In genomic region chr2:33900610-33901009, GRCh38 we compare ENCODE assay signal across 25 cellular contexts.
"Had no signal": no experiment of that assay in that cellular context is flagged by ENCODE, and none has a peak within 500 bp of the region (broad histone marks: within the 10 kb centered on the region; RNA-seq: fewer than 3 reads in every experiment).

No MANE protein-coding gene starts in this region.

- H3K27ac ChIP-seq: colonic mucosa, coronary artery, dorsolateral prefrontal cortex, epithelial cell of prostate, esophagus muscularis mucosa, esophagus squamous epithelium, foreskin keratinocyte, gastrocnemius medialis, gastroesophageal sphincter, heart left ventricle, heart right ventricle had no signal

- H3K36me3 ChIP-seq: colonic mucosa, esophagus muscularis mucosa, esophagus squamous epithelium, gastrocnemius medialis, gastroesophageal sphincter, heart left ventricle, heart right ventricle had no signal

- H3K27me3 Mint-ChIP-seq: dendritic cell treated with granulocyte-macrophage colony-stimulating factor and Interleukin-4, amounts not matched to agents 40 ng/mL and 50 ng/mL, for 4 days had no signal

- H3K4me1 Mint-ChIP-seq: endodermal cell had no signal

- H3K4me3 Mint-ChIP-seq: dendritic cell treated with granulocyte-macrophage colony-stimulating factor and Interleukin-4, amounts not matched to agents 40 ng/mL and 50 ng/mL, for 4 days; effector memory CD8-positive, alpha-beta T cell; endodermal cell had no signal

- H3K4me1 ChIP-seq: colonic mucosa, esophagus muscularis mucosa, esophagus squamous epithelium, foreskin keratinocyte, gastrocnemius medialis, gastroesophageal sphincter, heart left ventricle, heart right ventricle had no signal

- ATAC-seq: effector memory CD8-positive, alpha-beta T cell; esophagus mucosa; foreskin keratinocyte; gastrocnemius medialis; gastroesophageal sphincter; heart left ventricle; heart right ventricle had no signal

- H3K27ac Mint-ChIP-seq: dendritic cell treated with granulocyte-macrophage colony-stimulating factor and Interleukin-4, amounts not matched to agents 40 ng/mL and 50 ng/mL, for 4 days; effector memory CD8-positive, alpha-beta T cell; endodermal cell had no signal

- H3K27me3 ChIP-seq: colonic mucosa, dorsolateral prefrontal cortex, esophagus muscularis mucosa, esophagus squamous epithelium, foreskin keratinocyte, gastrocnemius medialis, gastroesophageal sphincter, heart left ventricle, heart right ventricle had no signal

- DNase-seq: colonic mucosa; cortex of kidney; dermis blood vessel endothelial cell; dorsolateral prefrontal cortex; effector CD4-positive, alpha-beta T cell; effector CD8-positive, alpha-beta T cell; effector memory CD4-positive, alpha-beta T cell; effector memory CD8-positive, alpha-beta T cell; endodermal cell; erythroblast; esophagus squamous epithelium; foreskin fibroblast; foreskin keratinocyte; foreskin melanocyte; gastrocnemius medialis; glutamatergic neuron; head of caudate nucleus; heart left ventricle; heart right ventricle had no signal

- H3K9me3 ChIP-seq: colonic mucosa, gastrocnemius medialis, gastroesophageal sphincter had no signal

- H3K4me3 ChIP-seq: colonic mucosa, coronary artery, dorsolateral prefrontal cortex, esophagus muscularis mucosa, esophagus squamous epithelium, gastrocnemius medialis, gastroesophageal sphincter, heart left ventricle, heart right ventricle had no signal
